ENCODE assay signal across 7 cellular contexts in the genomic region with DNA sequence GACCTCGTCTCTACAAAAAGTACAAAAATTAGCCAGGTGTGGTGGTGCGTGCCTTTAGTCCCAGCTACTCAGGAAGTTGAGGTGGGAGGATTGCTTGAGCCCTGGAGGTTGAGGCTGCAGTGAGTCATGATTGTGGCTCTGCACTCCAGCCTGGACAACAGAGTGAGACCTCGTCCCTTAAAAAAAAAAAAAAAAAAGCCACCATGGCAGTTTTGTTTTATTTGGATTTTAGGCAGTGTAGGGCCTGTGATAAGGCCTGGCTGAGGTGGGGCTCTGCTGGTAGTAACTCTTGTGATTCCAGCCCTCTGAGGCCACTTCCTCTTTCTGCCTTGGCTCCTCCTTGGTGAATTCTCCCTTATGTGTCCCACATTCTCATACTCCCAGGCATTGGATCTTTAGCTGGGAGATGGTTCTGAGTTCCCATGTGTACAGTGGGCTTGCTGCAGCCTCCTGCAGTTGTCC. TPM values are rescaled to one million over a fixed set of nuclear protein-coding genes. Genes with fewer than 3 reads are reported as not detected.
DNase-seq lines count a peak whose midpoint lies in the region; ATAC-seq and TF ChIP-seq lines count a peak whose summit lies in the region.

No MANE protein-coding gene starts in this region.

- no peak overlapping the region for H3K9ac ChIP-seq in HCT116 (ENCODE audit: low read length)

- intact Hi-C loops in HCT116 (cut with micrococcal nuclease): no loop called here
- intact Hi-C loops in spleen (cut with DNase I; ENCODE audit: low total_unique reads): no loop called here

- CTCF ChIA-PET in HCT116 (lab: Charles Lee): no interaction called here

- H3K36me3 ChIP-seq in HCT116 (ENCODE audit: control insufficient read depth in 1 of 2, insufficient read depth in 2 of 2, low read length in 2 of 2): no peaks in the 10 kb centered on the region
- peaks cover 0 to 5% (median 0%) of the 10 kb centered on the region in 6 donors for H3K36me3 ChIP-seq in spleen

- POLR2A ChIA-PET in HCT116 (lab: Charles Lee): no interaction called here

- H3K4me1 ChIP-seq in HCT116 (ENCODE audit: control insufficient read depth in 1 of 2, insufficient read depth in 2 of 2, low read length in 2 of 2) (peaks cover 0 to 24% of the 10 kb centered on the region in 2 experiments; a peak in 2 of 4 replicates), spleen (peaks cover 44 to 96% (median 65%) of the 10 kb centered on the region in 6 donors)

- DNase-seq in HCT116 (ENCODE audit: low read depth, low spot score) (no peak), RPMI8226 (peak; percentile 22), spleen (no peak), omental fat pad (ENCODE audit: low spot score) (no peak), GM20000 (ENCODE audit: low spot score) (no peak)

- WGBS in spleen, 5 donors: 22 to 42% (median 29%) methylated on average over 3 of the region's 3 CpGs

- H2AFZ ChIP-seq in HCT116 (ENCODE audit: low read depth, low read length, poor library complexity, severe bottlenecking): no peak overlapping the region

- peak overlapping the region; percentile 33 for H3K4me2 ChIP-seq in HCT116 (ENCODE audit: low read length)

- ATAC-seq in HCT116 (peak; percentile 30), esophagus mucosa (peak; percentile 43), omental fat pad (ENCODE audit: low FRiP score) (no peak), HG03457 (IDR thresholded peaks at IDR 0.05; ENCODE audit: unreplicated experiment) (no peak)

- H3K4me3 ChIP-seq in HCT116 (replicated peaks in 1 of 2; ENCODE audit: low read depth in 1 of 2, low read length in 2 of 2): no peak overlapping the region
- H3K4me3 ChIP-seq in spleen: peak overlapping the region in 1 of 8 donors; percentile 34

- no peak for TF ChIP-seq RAD21 in HCT116 (IDR thresholded peaks at IDR 0.05; ENCODE audit: low read depth)

- H3K9me3 ChIP-seq in HCT116 (ENCODE audit: control insufficient read depth in 1 of 2, insufficient read depth in 1 of 2, low read depth in 1 of 2, low read length in 2 of 2) (no peaks in the 10 kb centered on the region), spleen (no peaks in the 10 kb centered on the region)

- no peaks in the 10 kb centered on the region for H3K27me3 ChIP-seq in HCT116 (ENCODE audit: insufficient read depth, low read length)
- no peaks in the 10 kb centered on the region for H3K27me3 ChIP-seq in spleen (replicated peaks in 1 of 7)

- no peak overlapping the region for H3K27ac ChIP-seq in HCT116 (ENCODE audit: low read depth, low read length)
- H3K27ac ChIP-seq in spleen: peak overlapping the region; percentile 22 to 86 (median 70)

- BruUV-seq in HCT116 (replicated peaks; lab: Mats Ljungman, UMichigan): no TSS peak

- TF ChIP-seq POLR2A in HCT116 (IDR thresholded peaks at IDR 0.05; ENCODE audit: borderline replicate concordance, extremely low read depth, insufficient read depth, insufficient read length) (no peak), spleen (IDR thresholded peaks at IDR 0.05) (no peak)

- peaks cover 95% of the 10 kb centered on the region for H3K79me2 ChIP-seq in HCT116 (ENCODE audit: insufficient read depth, low read length)

- TF ChIP-seq CTCF in HCT116 (IDR thresholded peaks at IDR 0.05 in 2 of 3, conservative IDR thresholded peaks at IDR 0.05 in 1 of 3; ENCODE audit: borderline replicate concordance in 1 of 3, insufficient read depth in 1 of 3, low read depth in 2 of 3, low read length in 2 of 3) (no peak), spleen (IDR thresholded peaks at IDR 0.05 in 8 of 11, conservative IDR thresholded peaks at IDR 0.05 in 3 of 11) (no peak), omental fat pad (IDR thresholded peaks at IDR 0.05) (no peak), GM20000 (IDR thresholded peaks at IDR 0.05; ENCODE audit: extremely low read depth, missing control alignments) (no peak)

- no peaks in the 10 kb centered on the region for H3K9me2 ChIP-seq in HCT116 (ENCODE audit: insufficient read depth)

- RAD21 ChIA-PET in HCT116 (lab: Charles Lee; ENCODE audit: low non-redundant PET in 1 of 2, low total read pairs in 2 of 2, uncharacterized antibody in 2 of 2, unreplicated experiment in 2 of 2): interaction anchor here in 1 of 2 experiments (0.6 kb wide), 1 partner anchor 21 kb away, joined by 3 read pairs; no protein-coding TSS in a partner anchor

- H4K20me1 ChIP-seq in HCT116 (ENCODE audit: insufficient read depth): peaks cover 15% of the 10 kb centered on the region; the same call in 1 of the 2 replicates

TF ChIP-seq in HCT116, 20 proteins besides CTCF, POLR2A, EP300 and RAD21:
- TF ChIP-seq ZNF274 (IDR thresholded peaks at IDR 0.05; ENCODE audit: low read depth, low read length) (no peak), POLR2AphosphoS5 (IDR thresholded peaks at IDR 0.05; ENCODE audit: low read depth, low read length) (no peak), SRF (IDR thresholded peaks at IDR 0.05; ENCODE audit: low read depth) (no peak), SP1 (IDR thresholded peaks at IDR 0.05; ENCODE audit: low read depth) (no peak), JUND (IDR thresholded peaks at IDR 0.05) (no peak)
- TF ChIP-seq, protein P1, sequence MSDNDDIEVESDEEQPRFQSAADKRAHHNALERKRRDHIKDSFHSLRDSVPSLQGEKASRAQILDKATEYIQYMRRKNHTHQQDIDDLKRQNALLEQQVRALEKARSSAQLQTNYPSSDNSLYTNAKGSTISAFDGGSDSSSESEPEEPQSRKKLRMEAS (IDR thresholded peaks at IDR 0.05): no peak
- TF ChIP-seq, protein P2, sequence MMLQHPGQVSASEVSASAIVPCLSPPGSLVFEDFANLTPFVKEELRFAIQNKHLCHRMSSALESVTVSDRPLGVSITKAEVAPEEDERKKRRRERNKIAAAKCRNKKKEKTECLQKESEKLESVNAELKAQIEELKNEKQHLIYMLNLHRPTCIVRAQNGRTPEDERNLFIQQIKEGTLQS (IDR thresholded peaks at IDR 0.05): no peak
- TF ChIP-seq, protein P3, sequence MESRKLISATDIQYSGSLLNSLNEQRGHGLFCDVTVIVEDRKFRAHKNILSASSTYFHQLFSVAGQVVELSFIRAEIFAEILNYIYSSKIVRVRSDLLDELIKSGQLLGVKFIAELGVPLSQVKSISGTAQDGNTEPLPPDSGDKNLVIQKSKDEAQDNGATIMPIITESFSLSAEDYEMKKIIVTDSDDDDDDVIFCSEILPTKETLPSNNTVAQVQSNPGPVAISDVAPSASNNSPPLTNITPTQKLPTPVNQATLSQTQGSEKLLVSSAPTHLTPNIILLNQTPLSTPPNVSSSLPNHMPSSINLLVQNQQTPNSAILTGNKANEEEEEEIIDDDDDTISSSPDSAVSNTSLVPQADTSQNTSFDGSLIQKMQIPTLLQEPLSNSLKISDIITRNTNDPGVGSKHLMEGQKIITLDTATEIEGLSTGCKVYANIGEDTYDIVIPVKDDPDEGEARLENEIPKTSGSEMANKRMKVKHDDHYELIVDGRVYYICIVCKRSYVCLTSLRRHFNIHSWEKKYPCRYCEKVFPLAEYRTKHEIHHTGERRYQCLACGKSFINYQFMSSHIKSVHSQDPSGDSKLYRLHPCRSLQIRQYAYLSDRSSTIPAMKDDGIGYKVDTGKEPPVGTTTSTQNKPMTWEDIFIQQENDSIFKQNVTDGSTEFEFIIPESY (IDR thresholded peaks at IDR 0.05; ENCODE audit: extremely low read depth, insufficient replicate concordance, low read length): no peak

RNA-seq across cellular contexts. Expression of a gene that starts 39.2 kb away (rescaled TPM):
- 130 TPM for total RNA-seq in HCT116 (2021; ENCODE audit: unreplicated experiment)
- 60.5 and 73.9 TPM in 2 replicates for polyA plus RNA-seq in HCT116 (2012)
- 58.9 TPM for total RNA-seq in esophagus mucosa
- total RNA-seq in spleen: 100 to 1,000 TPM in 3 of 7 donors, 10 to 100 TPM in 4; 54.0 to 122 (median 94.2) TPM
- 10 to 100 TPM; 11.6 to 25.5 (median 12.6) TPM for polyA plus RNA-seq in spleen
- total RNA-seq in omental fat pad: 10 to 100 TPM; 25.9 to 80.3 (median 35.9) TPM

Comparison
In these comparisons a context has a peak if more than half of its experiments do, and no peak if none do; other contexts are left out.
1. ATAC-seq: peak in HCT116 (single experiment) and esophagus mucosa (single experiment); none in omental fat pad (single experiment) and HG03457 (single experiment).